Comparison of ENCODE assay signal across 1 cellular context in the genomic region with DNA sequence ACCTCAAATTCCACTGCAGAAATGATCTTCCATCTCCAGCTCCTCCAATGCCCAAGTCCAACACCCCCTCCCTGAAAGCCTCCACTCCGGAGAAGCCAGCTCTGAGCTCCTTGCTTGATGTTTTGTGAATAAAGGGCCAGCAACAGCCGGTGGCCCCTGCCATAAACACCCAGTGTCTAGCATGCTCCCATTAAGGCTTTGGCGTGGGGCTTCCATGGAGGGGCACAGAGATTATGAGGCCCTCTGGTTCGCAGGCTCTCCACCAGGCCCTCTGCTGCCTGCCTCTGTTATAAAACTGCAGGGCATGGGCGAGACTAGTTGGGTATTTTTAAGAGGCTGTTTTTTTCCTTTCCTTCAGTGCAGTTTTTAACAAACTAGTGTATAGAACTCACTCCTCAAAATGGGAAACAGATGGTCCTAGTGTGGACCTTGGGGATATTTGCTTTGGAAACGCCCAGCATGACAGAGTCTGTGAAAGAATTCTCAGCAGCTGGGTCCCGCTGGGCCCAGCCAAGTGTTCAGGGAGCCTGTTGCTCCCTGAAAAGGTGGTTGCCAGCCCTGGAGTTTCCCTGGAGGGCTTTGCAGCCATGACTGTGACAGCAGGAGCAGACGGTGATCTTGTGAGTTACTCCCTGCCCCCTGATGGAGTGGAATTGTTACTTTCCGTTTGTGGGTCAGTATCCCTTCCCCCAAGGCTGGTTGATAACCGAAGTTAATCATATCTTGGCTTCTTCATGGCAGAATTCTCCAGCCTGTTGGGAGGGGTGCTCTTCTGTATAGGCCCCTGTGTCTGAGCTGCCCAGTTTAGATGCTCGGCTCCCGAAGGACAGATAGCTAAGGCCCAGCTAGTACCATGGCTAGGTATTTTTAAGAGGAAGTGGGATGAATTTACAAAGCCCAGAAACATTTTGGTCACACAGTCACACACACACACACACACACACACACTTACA.
TF ChIP-seq lines count a peak whose summit lies in the region.

No MANE protein-coding gene starts in this region.

TF ChIP-seq in H1, 55 proteins besides CTCF, POLR2A, EP300 and RAD21 (continued from another document):
- TF ChIP-seq SP4 (IDR thresholded peaks at IDR 0.05; ENCODE audit: low read length), result no peak
